Comparison of ENCODE assay signal across 19 cellular contexts in the genomic region with DNA sequence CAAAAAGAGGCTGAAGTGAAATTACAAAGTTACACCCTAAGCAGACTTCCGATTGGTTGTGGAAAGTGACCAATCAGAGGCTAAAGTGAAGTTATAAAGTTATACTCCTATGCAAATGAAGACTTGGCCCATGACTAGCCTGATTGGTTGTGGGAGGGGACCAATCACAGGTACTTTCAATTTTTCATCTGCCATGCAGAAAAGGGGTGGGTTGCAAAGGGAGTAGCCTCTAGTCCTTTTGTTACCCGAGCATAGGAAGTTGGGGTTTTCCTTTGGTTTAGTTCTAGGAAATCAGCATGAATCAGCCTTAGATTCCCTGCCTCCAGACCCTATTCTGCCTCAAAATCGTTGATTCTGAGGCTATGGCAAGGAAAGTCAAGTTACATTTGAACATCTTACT. TPM values are rescaled to one million over a fixed set of nuclear protein-coding genes. Genes with fewer than 3 reads are reported as not detected.
DNase-seq lines count a peak whose midpoint lies in the region; TF ChIP-seq lines count a peak whose summit lies in the region.
"Had no signal": no experiment of that assay in that cellular context is flagged by ENCODE, and none has a peak within 500 bp of the region (broad histone marks: within the 10 kb centered on the region; RNA-seq: fewer than 3 reads in every experiment).

No MANE protein-coding gene starts in this region.

- H4K20me1 ChIP-seq in BLaER1 (no peaks in the 10 kb centered on the region), OCI-LY7 (ENCODE audit: insufficient read depth, low read length) (no peaks in the 10 kb centered on the region)

- no peak overlapping the region for H3K4me3 ChIP-seq in BLaER1
- H3K4me3 ChIP-seq in OCI-LY7 (ENCODE audit: low read depth, low read length, poor library complexity, severe bottlenecking): no peak overlapping the region
- H3K4me3 ChIP-seq in coronary artery: no peak overlapping the region
- H3K4me3 ChIP-seq: Peyer's patch, transverse colon had no signal

- H3K4me1 ChIP-seq in BLaER1 (peaks cover 8% of the 10 kb centered on the region), OCI-LY7 (ENCODE audit: insufficient read depth, low read length, poor library complexity, severe bottlenecking) (no peaks in the 10 kb centered on the region)

- TF ChIP-seq CTCF in OCI-LY7 (conservative IDR thresholded peaks at IDR 0.05; ENCODE audit: low read length) (no peak), coronary artery (IDR thresholded peaks at IDR 0.05) (no peak), GM10266 (IDR thresholded peaks at IDR 0.05; ENCODE audit: control insufficient read depth, insufficient read depth, low read depth, missing control alignments) (no peak)

- H3K4me2 ChIP-seq in BLaER1: peak overlapping the region; percentile 43
- H3K4me2 ChIP-seq in OCI-LY7 (ENCODE audit: low read length): no peak overlapping the region

- POLR2A ChIA-PET in OCI-LY7 (lab: Charles Lee): interaction anchor here (0.6 to 0.9 kb wide), 2 partner anchors 80 to 761 kb away, joined by 3 read pairs; no protein-coding TSS in a partner anchor

- no peak overlapping the region for H2AFZ ChIP-seq in OCI-LY7 (ENCODE audit: low read length)

- H3K4me3 Mint-ChIP-seq in T-helper 2 cell treated with Interferon-gamma antibody and Interleukin-4, amounts not matched to agents 5 μg/mL and 100 μg/mL, for 36 hours: peak overlapping the region; percentile 57
- H3K4me3 Mint-ChIP-seq: activated T-cell treated with anti-CD3 and anti-CD28 coated beads, Interleukin-2, amount 50 U/mL, for 4 hours had no signal

- CTCF ChIA-PET in OCI-LY7 (lab: Charles Lee; ENCODE audit: unreplicated experiment): no interaction called here

- H3K79me2 ChIP-seq in OCI-LY7 (ENCODE audit: insufficient read depth, low read depth, low read length): no peaks in the 10 kb centered on the region

- H3K27me3 ChIP-seq in BLaER1: no peaks in the 10 kb centered on the region
- H3K27me3 ChIP-seq: Peyer's patch, transverse colon had no signal

- H3K9me2 ChIP-seq in OCI-LY7 (ENCODE audit: insufficient read depth, low read length): no peaks in the 10 kb centered on the region

- peaks cover 3% of the 10 kb centered on the region for H3K9me3 Mint-ChIP-seq in T-helper 2 cell treated with Interferon-gamma antibody and Interleukin-4, amounts not matched to agents 5 μg/mL and 100 μg/mL, for 36 hours
- H3K9me3 Mint-ChIP-seq: activated T-cell treated with anti-CD3 and anti-CD28 coated beads, Interleukin-2, amount 50 U/mL, for 4 hours had no signal

- H3K27ac Mint-ChIP-seq in T-helper 2 cell treated with Interferon-gamma antibody and Interleukin-4, amounts not matched to agents 5 μg/mL and 100 μg/mL, for 36 hours: no peak overlapping the region

- peaks cover 13% of the 10 kb centered on the region for H3K4me1 Mint-ChIP-seq in T-helper 2 cell treated with Interferon-gamma antibody and Interleukin-4, amounts not matched to agents 5 μg/mL and 100 μg/mL, for 36 hours (ENCODE audit: low read depth)

- H3K9me3 ChIP-seq in BLaER1: peaks cover 14% of the 10 kb centered on the region; the same call in 1 of the 2 replicates
- no peaks in the 10 kb centered on the region for H3K9me3 ChIP-seq in OCI-LY7 (ENCODE audit: low read length)
- H3K9me3 ChIP-seq: Peyer's patch, transverse colon had no signal

- peaks cover 2% of the 10 kb centered on the region for H3K36me3 Mint-ChIP-seq in T-helper 2 cell treated with Interferon-gamma antibody and Interleukin-4, amounts not matched to agents 5 μg/mL and 100 μg/mL, for 36 hours (ENCODE audit: low read depth)

- intact Hi-C loops in OCI-LY7 (cut with micrococcal nuclease; ENCODE audit: unreplicated experiment): no loop called here

- DNase-seq in GF-D8 (lab: John Stamatoyannopoulos, UW) (peak; percentile 82), erythroblast (lab: John Stamatoyannopoulos, UW) (peak; percentile 24 to 44), OCI-LY7 (ENCODE audit: low spot score) (no peak), coronary artery (ENCODE audit: low spot score) (no peak), NCI-H526 treated with DMSO at 0.1 percent for 48 hours (lab: John Stamatoyannopoulos, UW) (no peak), GM10266 (ENCODE audit: extremely low spot score) (no peak)
- DNase-seq in T-helper 2 cell treated with Interferon-gamma antibody and Interleukin-4, amounts not matched to agents 5 μg/mL and 100 μg/mL, for 36 hours (ENCODE audit: low spot score): no peak
- DNase-seq: activated T-cell treated with anti-CD3 and anti-CD28 coated beads, Interleukin-2, amount 50 U/mL, for 4 hours; amygdala; DMS153; HCEC 1CT; head of caudate nucleus; NCI-H1694; NCI-H510A treated with DMSO at 0.1 percent for 48 hours; Peyer's patch; SW 1271; transverse colon had no signal

- BruUV-seq in OCI-LY7 (replicated peaks; lab: Mats Ljungman, UMichigan): no TSS peak

- H3K36me3 ChIP-seq in BLaER1: no peaks in the 10 kb centered on the region
- no peaks in the 10 kb centered on the region for H3K36me3 ChIP-seq in OCI-LY7 (ENCODE audit: insufficient read depth, low read length)
- H3K36me3 ChIP-seq: Peyer's patch, transverse colon had no signal

- no peak for TF ChIP-seq POLR2A in erythroblast (IDR thresholded peaks at IDR 0.05; ENCODE audit: low read length)

- H3K27me3 Mint-ChIP-seq in T-helper 2 cell treated with Interferon-gamma antibody and Interleukin-4, amounts not matched to agents 5 μg/mL and 100 μg/mL, for 36 hours (ENCODE audit: low read depth): no peaks in the 10 kb centered on the region

- H3K27ac ChIP-seq in BLaER1: no peak overlapping the region
- H3K27ac ChIP-seq in OCI-LY7 (ENCODE audit: low read depth, low read length, poor library complexity, severe bottlenecking): no peak overlapping the region
- H3K27ac ChIP-seq in coronary artery: no peak overlapping the region
- H3K27ac ChIP-seq: epithelial cell of prostate, Peyer's patch, transverse colon had no signal

- H3K9ac ChIP-seq in BLaER1: no peak overlapping the region

RNA-seq across cellular contexts. Expression of gene CSTF3, which starts 18.2 kb away (rescaled TPM):
- 31.9 and 45.1 TPM in 2 replicates for total RNA-seq in OCI-LY7 (2014; rRNA removed; shearing (Covaris generic))
- total RNA-seq in OCI-LY7 (2022): 55.7 and 64.2 TPM in 2 replicates

Comparison
In these comparisons a context has a peak if more than half of its experiments do, and no peak if none do; other contexts are left out.
1. DNase-seq: peak in GF-D8 (single experiment) and erythroblast (2 of 2); none in T-helper 2 cell treated with Interferon-gamma antibody and Interleukin-4, amounts not matched to agents 5 μg/mL and 100 μg/mL, for 36 hours (single experiment), OCI-LY7 (single experiment), coronary artery (single experiment), NCI-H526 treated with DMSO at 0.1 percent for 48 hours (single experiment) and GM10266 (single experiment).